In genomic region chr11:66336234-66337102, GRCh38 we compare ENCODE assay signal across 8 cellular contexts. TPM values are rescaled to one million over a fixed set of nuclear protein-coding genes. Genes with fewer than 3 reads are reported as not detected.
A peak's percentile ranks its signal among the peaks of the same experiment; 100 is the strongest.
DNase-seq lines count a peak whose midpoint lies in the region; ATAC-seq, FAIRE-seq and TF ChIP-seq lines count a peak whose summit lies in the region.

RIN1 (minus strand) TSS chr11:66336434; CDS start chr11:66336402, 32 bp downstream.

- peaks cover 25 to 30% of the 10 kb centered on the region in 2 donors for H3K36me3 ChIP-seq in thyroid gland

- TF ChIP-seq POLR2A in thyroid gland (IDR thresholded peaks at IDR 0.05): no peak

- intact Hi-C loops in thyroid gland (cut with DNase I): no loop called here

- no peaks in the 10 kb centered on the region for H3K9me3 Mint-ChIP-seq in activated T-helper 17 cell treated with anti-CD3 and anti-CD28 coated beads, Interleukin-2, amount 50 U/mL, for 72 hours
- no peaks in the 10 kb centered on the region for H3K9me3 Mint-ChIP-seq in natural killer cell treated with Interleukin-12 subunit alpha and Interleukin-12 subunit beta and Interleukin-15 and Interleukin-18, amount 100 ng/mL, for 72 hours

- H3K4me1 ChIP-seq in thyroid gland: peaks cover 7 to 24% of the 10 kb centered on the region in 2 donors

- 19 to 42% methylated on average over 14 to 21 of the region's 22 CpGs for WGBS in thyroid gland, 2 donors

- 0 out of 2 replicates have a peak, but pooled peaks have one; percentile 37 for TF ChIP-seq CTCF in GM12874 (IDR thresholded peaks at IDR 0.05; ENCODE audit: insufficient read depth, low read depth, low read length)
- peak; percentile 25 for TF ChIP-seq CTCF in foreskin fibroblast (IDR thresholded peaks at IDR 0.05; ENCODE audit: low read depth, low read length)
- peak in 2 of 6 experiments; percentile 2 to 28 for TF ChIP-seq CTCF in thyroid gland (IDR thresholded peaks at IDR 0.05)

- peak within 1 kb of the TSS; percentile 80 to 85 for H3K4me3 ChIP-seq in foreskin fibroblast (ENCODE audit: low read depth in 1 of 2, low read length in 2 of 2)
- peak within 1 kb of the TSS in 1 of 3 donors; percentile 26 for H3K4me3 ChIP-seq in thyroid gland (replicated peaks in 1 of 3)

- peaks cover 42% of the 10 kb centered on the region for H3K36me3 Mint-ChIP-seq in activated T-helper 17 cell treated with anti-CD3 and anti-CD28 coated beads, Interleukin-2, amount 50 U/mL, for 72 hours (ENCODE audit: low read depth)
- peaks cover 8% of the 10 kb centered on the region for H3K36me3 Mint-ChIP-seq in natural killer cell treated with Interleukin-12 subunit alpha and Interleukin-12 subunit beta and Interleukin-15 and Interleukin-18, amount 100 ng/mL, for 72 hours

- no peaks in the 10 kb centered on the region for H3K27me3 ChIP-seq in thyroid gland

- no peaks in the 10 kb centered on the region for H3K9me3 ChIP-seq in thyroid gland

- peaks cover 12% of the 10 kb centered on the region for H3K4me1 Mint-ChIP-seq in activated T-helper 17 cell treated with anti-CD3 and anti-CD28 coated beads, Interleukin-2, amount 50 U/mL, for 72 hours
- peaks cover 18 to 20% of the 10 kb centered on the region in 2 donors for H3K4me1 Mint-ChIP-seq in natural killer cell treated with Interleukin-12 subunit alpha and Interleukin-12 subunit beta and Interleukin-15 and Interleukin-18, amount 100 ng/mL, for 72 hours (ENCODE audit: low read depth in 2 of 2)

- H3K27ac Mint-ChIP-seq in activated T-helper 17 cell treated with anti-CD3 and anti-CD28 coated beads, Interleukin-2, amount 50 U/mL, for 72 hours: peak within 1 kb of the TSS; percentile 92
- H3K27ac Mint-ChIP-seq in natural killer cell treated with Interleukin-12 subunit alpha and Interleukin-12 subunit beta and Interleukin-15 and Interleukin-18, amount 100 ng/mL, for 72 hours: peak within 1 kb of the TSS; percentile 60 to 65

- DNase-seq in NCI-H69 (lab: John Stamatoyannopoulos, UW): peak; percentile 94
- DNase-seq in foreskin fibroblast: peak; percentile 99
- DNase-seq in natural killer cell treated with Interleukin-12 subunit alpha and Interleukin-12 subunit beta and Interleukin-15 and Interleukin-18, amount 100 ng/mL, for 72 hours (ENCODE audit: low spot score): peak; percentile 87
- DNase-seq in thyroid gland: peak in 1 of 2 donors; percentile 23

- FAIRE-seq in A204.1 (lab: Jason Lieb, UNC): peak; percentile 92

- H3K27me3 Mint-ChIP-seq in activated T-helper 17 cell treated with anti-CD3 and anti-CD28 coated beads, Interleukin-2, amount 50 U/mL, for 72 hours: no peaks in the 10 kb centered on the region
- peaks cover 0 to 9% of the 10 kb centered on the region in 2 donors for H3K27me3 Mint-ChIP-seq in natural killer cell treated with Interleukin-12 subunit alpha and Interleukin-12 subunit beta and Interleukin-15 and Interleukin-18, amount 100 ng/mL, for 72 hours

- ATAC-seq in HG02973 (IDR thresholded peaks at IDR 0.05; ENCODE audit: unreplicated experiment): peak; percentile 54
- ATAC-seq in activated T-helper 17 cell treated with anti-CD3 and anti-CD28 coated beads, Interleukin-2, amount 50 U/mL, for 72 hours (replicated peaks): peak; percentile 89
- ATAC-seq in natural killer cell treated with Interleukin-12 subunit alpha and Interleukin-12 subunit beta and Interleukin-15 and Interleukin-18, amount 100 ng/mL, for 72 hours: peak; percentile 91 to 92

- peak within 1 kb of the TSS; percentile 73 for H3K4me3 Mint-ChIP-seq in activated T-helper 17 cell treated with anti-CD3 and anti-CD28 coated beads, Interleukin-2, amount 50 U/mL, for 72 hours
- H3K4me3 Mint-ChIP-seq in natural killer cell treated with Interleukin-12 subunit alpha and Interleukin-12 subunit beta and Interleukin-15 and Interleukin-18, amount 100 ng/mL, for 72 hours: peak within 1 kb of the TSS; percentile 66

- H3K27ac ChIP-seq in thyroid gland: peak within 1 kb of the TSS in 2 of 3 donors; percentile 42 to 47

RNA-seq across cellular contexts. Expression of gene RIN1, which starts in this region (rescaled TPM):
- total RNA-seq in activated T-helper 17 cell treated with anti-CD3 and anti-CD28 coated beads, Interleukin-2, amount 50 U/mL, for 72 hours: 1 to 10 TPM; 1.6 to 3.4 TPM
- 1 to 10 TPM in 1 of 2 donors, under 1 TPM in 1; 0.43 to 2.1 TPM for total RNA-seq in natural killer cell treated with Interleukin-12 subunit alpha and Interleukin-12 subunit beta and Interleukin-15 and Interleukin-18, amount 100 ng/mL, for 72 hours
- 1 to 10 TPM; 1.3 to 7.9 (median 2.2) TPM for total RNA-seq in thyroid gland
